14 cellular contexts compared by ENCODE assay signal in the genomic region with DNA sequence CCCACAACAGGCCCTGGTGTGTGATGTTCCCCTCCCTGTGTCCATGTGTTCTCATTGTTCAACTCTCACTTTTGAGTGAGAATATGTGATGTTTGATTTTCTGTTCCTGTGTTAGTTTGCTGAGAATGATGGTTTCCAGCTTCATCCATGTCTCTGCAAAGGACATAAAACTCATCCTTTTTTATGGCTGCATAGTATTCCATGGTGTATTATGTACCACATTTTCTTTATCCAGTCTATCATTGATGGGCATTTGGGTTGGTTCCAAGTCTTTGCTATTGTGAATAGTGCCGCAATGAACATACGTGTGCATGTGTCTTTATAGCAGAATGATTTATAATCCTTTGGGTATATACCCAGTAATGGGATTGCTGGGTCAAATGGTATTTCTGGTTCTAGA. TPM values are rescaled to one million over a fixed set of nuclear protein-coding genes. Genes with fewer than 3 reads are reported as not detected.
"Had no signal": no experiment of that assay in that cellular context is flagged by ENCODE, and none has a peak within 500 bp of the region (broad histone marks: within the 10 kb centered on the region; RNA-seq: fewer than 3 reads in every experiment).

No MANE protein-coding gene starts in this region.

RNA-seq across cellular contexts. Expression of a gene that starts 59.4 kb away (rescaled TPM):
- total RNA-seq: activated B cell treated with CpG ODN at 0.5 μM for 24 hours; activated CD4-positive, alpha-beta memory T cell treated with anti-CD3 and anti-CD28 coated beads for 36 hours; activated CD4-positive, alpha-beta memory T cell treated with anti-CD3 and anti-CD28 coated beads, Interleukin-2, amount 10 ng/mL, durations not matched to agents 7 days and 5 days; activated CD4-positive, alpha-beta T cell treated with anti-CD3 and anti-CD28 coated beads for 36 hours; activated CD4-positive, alpha-beta T cell treated with anti-CD3 and anti-CD28 coated beads, Interleukin-2, amount 10 ng/mL, durations not matched to agents 24 days and 14 days; activated CD4-positive, alpha-beta T cell treated with anti-CD3 and anti-CD28 coated beads, Interleukin-2, amount 10 ng/mL, durations not matched to agents 7 days and 5 days; activated CD8-positive, alpha-beta memory T cell treated with anti-CD3 and anti-CD28 coated beads for 36 hours; activated CD8-positive, alpha-beta memory T cell treated with anti-CD3 and anti-CD28 coated beads, Interleukin-2, amount 10 ng/mL, durations not matched to agents 7 days and 5 days; activated CD8-positive, alpha-beta T cell treated with anti-CD3 and anti-CD28 coated beads for 36 hours; activated CD8-positive, alpha-beta T cell treated with anti-CD3 and anti-CD28 coated beads, Interleukin-2, amount 10 ng/mL, durations not matched to agents 7 days and 5 days; T-helper 1 cell treated with Interleukin-12 subunit alpha and Interleukin-12 subunit beta and Interleukin-4 antibody, amounts not matched to agents 30 ng/mL and 1 ng/mL, for 36 hours; T-helper 17 cell; T-helper 2 cell treated with Interferon-gamma antibody and Interleukin-4, amounts not matched to agents 100 ng/mL and 5 ng/mL, for 36 hours; WTC11 had no signal
